Comparison of ENCODE assay signal across 29 cellular contexts in genomic region chr2:190579945-190580866, GRCh38. TPM values are rescaled to one million over a fixed set of nuclear protein-coding genes. Genes with fewer than 3 reads are reported as not detected.
A peak's percentile ranks its signal among the peaks of the same experiment; 100 is the strongest.
DNase-seq lines count a peak whose midpoint lies in the region; ATAC-seq, FAIRE-seq and TF ChIP-seq lines count a peak whose summit lies in the region.
"Had no signal": no experiment of that assay in that cellular context is flagged by ENCODE, and none has a peak within 500 bp of the region (broad histone marks: within the 10 kb centered on the region; RNA-seq: fewer than 3 reads in every experiment).

No MANE protein-coding gene starts in this region.

- no peak for TF ChIP-seq EP300 in HepG2 (IDR thresholded peaks at IDR 0.05; ENCODE audit: low read depth in 2 of 2, low read length in 2 of 2)
- no peak for TF ChIP-seq EP300 in HepG2 (CRISPR knock-in tag; IDR thresholded peaks at IDR 0.05; ENCODE audit: borderline replicate concordance)

- no peak overlapping the region for H3K4me3 Mint-ChIP-seq in nephron progenitor cell
- H3K4me3 Mint-ChIP-seq: activated naive CD4-positive, alpha-beta T cell treated with anti-CD3 and anti-CD28 coated beads, Interleukin-2, amount 50 U/mL, for 24 hours; CD8-positive, alpha-beta memory T cell; H9; stimulated activated naive CD8-positive, alpha-beta T cell treated with anti-CD3 and anti-CD28 coated beads, Interleukin-15, Interleukin-2, amounts not matched to agents 100 ng/mL and 50 ng/mL, for 24 hours had no signal

- H3K4me1 ChIP-seq in liver (ENCODE audit: control insufficient read depth in 4 of 4, insufficient read depth in 4 of 4, low read length in 3 of 4): no peaks in the 10 kb centered on the region
- peaks cover 21% of the 10 kb centered on the region for H3K4me1 ChIP-seq in HepG2 (ENCODE audit: insufficient read depth, low read length)
- H3K4me1 ChIP-seq in colonic mucosa: peaks cover 14% of the 10 kb centered on the region
- H3K4me1 ChIP-seq in mucosa of descending colon (ENCODE audit: low read depth): peaks cover 28% of the 10 kb centered on the region

- intact Hi-C loops in HepG2 (cut with micrococcal nuclease; ENCODE audit: unreplicated experiment) (no loop called here), colonic mucosa (cut with DNase I) (no loop called here), mucosa of descending colon (cut with DNase I, micrococcal nuclease) (no loop called here)

- H3K4me3 ChIP-seq in liver (ENCODE audit: low read depth in 1 of 3, low read length in 3 of 3) (no peak overlapping the region), HepG2 (replicated peaks in 1 of 3; ENCODE audit: insufficient read depth in 1 of 3, low read depth in 2 of 3, low read length in 3 of 3) (no peak overlapping the region), colonic mucosa (no peak overlapping the region), mucosa of descending colon (no peak overlapping the region)
- H3K4me3 ChIP-seq: lower lobe of right lung, ovary, smooth muscle cell, testis, uterus had no signal

- H3K27me3 ChIP-seq in liver (ENCODE audit: control insufficient read depth in 4 of 4, insufficient read depth in 4 of 4, low read length in 3 of 4): no peaks in the 10 kb centered on the region
- H3K27me3 ChIP-seq in HepG2 (ENCODE audit: control insufficient read depth in 1 of 2, insufficient read depth in 2 of 2, low read length in 2 of 2): no peaks in the 10 kb centered on the region; a peak in 1 of 5 replicates
- H3K27me3 ChIP-seq in colonic mucosa: no peaks in the 10 kb centered on the region
- H3K27me3 ChIP-seq: BE2C, brain microvascular endothelial cell, ovary, testis, uterus had no signal

- no TSS peak for BruUV-seq in HepG2 (replicated peaks; lab: Mats Ljungman, UMichigan)

- POLR2A ChIA-PET in HepG2 (lab: Yijun Ruan, JAX): no interaction called here

- no peak overlapping the region for H3K4me2 ChIP-seq in HepG2 (ENCODE audit: low read depth, low read length)
- H3K4me2 ChIP-seq: smooth muscle cell had no signal

- TF ChIP-seq CTCF in liver (IDR thresholded peaks at IDR 0.05; ENCODE audit: low read depth, low read length, missing input control) (no peak), HepG2 (CRISPR knock-in tag; IDR thresholded peaks at IDR 0.05) (no peak), colonic mucosa (IDR thresholded peaks at IDR 0.05) (no peak), nephron progenitor cell (IDR thresholded peaks at IDR 0.05) (no peak), mucosa of descending colon (IDR thresholded peaks at IDR 0.05) (no peak)

- no peaks in the 10 kb centered on the region for H3K9me3 ChIP-seq in liver (ENCODE audit: control insufficient read depth in 4 of 4, low read length in 3 of 4)
- no peaks in the 10 kb centered on the region for H3K9me3 ChIP-seq in HepG2 (ENCODE audit: low read length)
- H3K9me3 ChIP-seq in colonic mucosa: no peaks in the 10 kb centered on the region
- H3K9me3 ChIP-seq in mucosa of descending colon: no peaks in the 10 kb centered on the region
- H3K9me3 ChIP-seq: BE2C, lower lobe of right lung, ovary, testis, uterus had no signal

- no peak for TF ChIP-seq RAD21 in liver (IDR thresholded peaks at IDR 0.05)
- no peak for TF ChIP-seq RAD21 in HepG2 (CRISPR knock-in tag; IDR thresholded peaks at IDR 0.05)

- no peak overlapping the region for H3K9ac ChIP-seq in liver (ENCODE audit: low read depth in 1 of 2, low read length in 2 of 2)
- no peak overlapping the region for H3K9ac ChIP-seq in HepG2 (ENCODE audit: insufficient read depth, low read depth, low read length)
- no peak overlapping the region for H3K9ac ChIP-seq in colonic mucosa (ENCODE audit: low read depth in 2 of 2, low read length in 2 of 2)

- in situ Hi-C loops in HepG2 (cut with HindIII; ENCODE audit: extremely low pct_ligation_motif_present, low pct_unique_long_range_greater_than_20kb): no loop called here

- peaks cover 7% of the 10 kb centered on the region for H3K36me3 Mint-ChIP-seq in nephron progenitor cell (ENCODE audit: low read depth)
- H3K36me3 Mint-ChIP-seq: activated naive CD4-positive, alpha-beta T cell treated with anti-CD3 and anti-CD28 coated beads, Interleukin-2, amount 50 U/mL, for 24 hours had no signal

- H3K79me2 ChIP-seq in HepG2 (ENCODE audit: insufficient read depth, low read length): no peaks in the 10 kb centered on the region

- no peaks in the 10 kb centered on the region for H4K20me1 ChIP-seq in HepG2 (ENCODE audit: insufficient read depth, low read length)

- DNase-seq in HepG2 (ENCODE audit: low spot score) (no peak), colonic mucosa (no peak), nephron progenitor cell (no peak), cerebellum (ENCODE audit: low spot score) (no peak), mucosa of descending colon (no peak)
- DNase-seq in stimulated activated naive CD4-positive, alpha-beta T cell treated with Interleukin-2 at 50 U/mL for 16 hours (lab: John Stamatoyannopoulos, UW): no peak
- DNase-seq: activated CD4-positive, alpha-beta T cell treated with anti-CD3 and anti-CD28 coated beads for 48 hours; amygdala; BE2C; brain microvascular endothelial cell; CD8-positive, alpha-beta memory T cell; H9; kidney; lower lobe of right lung; NCI-H1436; NCI-H2081; NCI-H2227 treated with DMSO at 0.1 percent for 48 hours; NCI-H526 treated with DMSO at 0.1 percent for 48 hours; ovary; SW 1271; testis; uterus had no signal

- H3K27me3 Mint-ChIP-seq in nephron progenitor cell (ENCODE audit: low read depth, poor library complexity): no peaks in the 10 kb centered on the region
- H3K27me3 Mint-ChIP-seq: activated naive CD4-positive, alpha-beta T cell treated with anti-CD3 and anti-CD28 coated beads, Interleukin-2, amount 50 U/mL, for 24 hours; CD8-positive, alpha-beta memory T cell; stimulated activated naive CD8-positive, alpha-beta T cell treated with anti-CD3 and anti-CD28 coated beads, Interleukin-15, Interleukin-2, amounts not matched to agents 100 ng/mL and 50 ng/mL, for 24 hours had no signal

- ATAC-seq in HepG2: no peak
- no peak for ATAC-seq in mucosa of descending colon
- ATAC-seq: lower lobe of right lung had no signal

- no peaks in the 10 kb centered on the region for H3K9me3 Mint-ChIP-seq in nephron progenitor cell
- H3K9me3 Mint-ChIP-seq: CD8-positive, alpha-beta memory T cell; H9; stimulated activated naive CD8-positive, alpha-beta T cell treated with anti-CD3 and anti-CD28 coated beads, Interleukin-15, Interleukin-2, amounts not matched to agents 100 ng/mL and 50 ng/mL, for 24 hours had no signal

- CTCF ChIA-PET in HepG2 (lab: Yijun Ruan, JAX; ENCODE audit: low intra/inter-chr PET ratio, low total read pairs): no interaction called here

- WGBS in liver: 90% methylated on average over 6 of the region's 6 CpGs
- 45% methylated on average over 6 of the region's 6 CpGs for WGBS in HepG2 (ENCODE audit: low lambda C conversion rate)

- H2AFZ ChIP-seq in HepG2 (ENCODE audit: low read length): no peak overlapping the region

- H3K27ac Mint-ChIP-seq in nephron progenitor cell: peak overlapping the region; percentile 46
- H3K27ac Mint-ChIP-seq: activated naive CD4-positive, alpha-beta T cell treated with anti-CD3 and anti-CD28 coated beads, Interleukin-2, amount 50 U/mL, for 24 hours; CD8-positive, alpha-beta memory T cell; H9; stimulated activated naive CD8-positive, alpha-beta T cell treated with anti-CD3 and anti-CD28 coated beads, Interleukin-15, Interleukin-2, amounts not matched to agents 100 ng/mL and 50 ng/mL, for 24 hours had no signal

- peaks cover 20% of the 10 kb centered on the region for H3K4me1 Mint-ChIP-seq in nephron progenitor cell
- H3K4me1 Mint-ChIP-seq: H9 had no signal

- FAIRE-seq in HepG2 (lab: Jason Lieb, UNC): no peak
- FAIRE-seq: endothelial cell of umbilical vein, GM12891, kidney, RCC 7860 had no signal

- no peaks in the 10 kb centered on the region for H3K36me3 ChIP-seq in liver (ENCODE audit: control insufficient read depth in 4 of 4, insufficient read depth in 3 of 4, low read depth in 1 of 4, low read length in 3 of 4)
- H3K36me3 ChIP-seq in HepG2 (replicated peaks in 1 of 2; ENCODE audit: control insufficient read depth in 1 of 2, insufficient read depth in 2 of 2, low read length in 2 of 2): no peaks in the 10 kb centered on the region
- H3K36me3 ChIP-seq in colonic mucosa: no peaks in the 10 kb centered on the region
- no peaks in the 10 kb centered on the region for H3K36me3 ChIP-seq in mucosa of descending colon (ENCODE audit: low read depth)
- H3K36me3 ChIP-seq: BE2C, brain microvascular endothelial cell, lower lobe of right lung, ovary, uterus had no signal

- H3K27ac ChIP-seq in liver (ENCODE audit: low read depth in 1 of 2, low read length in 2 of 2): no peak overlapping the region
- no peak overlapping the region for H3K27ac ChIP-seq in HepG2 (ENCODE audit: extremely low read length, insufficient read depth, low read length)
- H3K27ac ChIP-seq in colonic mucosa: peak overlapping the region; percentile 66
- H3K27ac ChIP-seq: brain microvascular endothelial cell, lower lobe of right lung, ovary, testis, uterus had no signal

- no peak for TF ChIP-seq POLR2A in HepG2 (IDR thresholded peaks at IDR 0.05; ENCODE audit: insufficient read depth in 1 of 2, low read depth in 2 of 2, low read length in 2 of 2)

RNA-seq across cellular contexts. Expression of gene NEMP2, which starts 45.7 kb away (rescaled TPM):
- 1 to 10 TPM; 4.6 to 6.1 TPM for total RNA-seq in liver
- polyA plus RNA-seq in liver: under 1 TPM; 0.67 to 0.93 TPM
- 7.8 and 9.8 TPM in 2 replicates for total RNA-seq in HepG2 (2016; rRNA removed; fragmentation: Illumina TruSeq; extraction: Trizol)
- total RNA-seq in HepG2 (2016; cell fraction: cytosol; rRNA removed; fragmentation: Illumina TruSeq; extraction: Trizol; ENCODE audit: low read depth): 3.3 and 4.6 TPM in 2 replicates
- 8.3 and 9.0 TPM in 2 replicates for total RNA-seq in HepG2 (2016; cell fraction: insoluble cytoplasmic fraction; rRNA removed; fragmentation: Illumina TruSeq; extraction: Trizol)
- 6.5 and 7.6 TPM in 2 replicates for total RNA-seq in HepG2 (2016; cell fraction: membrane; rRNA removed; fragmentation: Illumina TruSeq; extraction: Trizol)
- total RNA-seq in HepG2 (2016; cell fraction: nucleus; rRNA removed; fragmentation: Illumina TruSeq; extraction: Trizol): 9.1 and 11.4 TPM in 2 replicates
- 2.4 and 3.3 TPM in 2 replicates for polyA plus RNA-seq in HepG2 (2011; rRNA removed)
- 1.9 and 4.3 TPM in 2 replicates for polyA plus RNA-seq in HepG2 (2011; cell fraction: cytosol; rRNA removed)
- polyA plus RNA-seq in HepG2 (2011; cell fraction: nucleus; rRNA removed): 1.3 and 2.1 TPM in 2 replicates
- 4.0 and 10.3 TPM in 2 replicates for polyA plus RNA-seq in HepG2 (2012)
- 1.8 and 2.3 TPM in 2 replicates for polyA plus RNA-seq in HepG2 (2016; cell fraction: cytosol; fragmentation: Illumina TruSeq; extraction: Trizol; ENCODE audit: low read depth)
- 5.0 and 6.7 TPM in 2 replicates for polyA plus RNA-seq in HepG2 (2016; cell fraction: insoluble cytoplasmic fraction; fragmentation: Illumina TruSeq; extraction: Trizol; ENCODE audit: low read depth)
- 3.9 and 4.2 TPM in 2 replicates for polyA plus RNA-seq in HepG2 (2016; cell fraction: membrane; fragmentation: Illumina TruSeq; extraction: Trizol; ENCODE audit: low read depth)
- 5.9 and 7.7 TPM in 2 replicates for polyA plus RNA-seq in HepG2 (2016; cell fraction: nucleus; fragmentation: Illumina TruSeq; extraction: Trizol; ENCODE audit: insufficient read depth, low read depth)
- 11.9 and 13.0 TPM in 2 replicates for polyA minus RNA-seq in HepG2 (2011; rRNA and poly(A)+ RNA removed; ENCODE audit: low replicate concordance)
- polyA minus RNA-seq in HepG2 (2011; cell fraction: cytosol; rRNA and poly(A)+ RNA removed): 4.2 and 8.0 TPM in 2 replicates
- 16.9 and 24.9 TPM in 2 replicates for polyA minus RNA-seq in HepG2 (2011; cell fraction: nucleus; rRNA and poly(A)+ RNA removed)
- 1 to 10 TPM; 3.6 to 5.1 TPM for total RNA-seq in colonic mucosa
- total RNA-seq in cerebellum: 5.4 TPM
- 1 to 10 TPM; 1.7 to 4.1 (median 4.0) TPM for total RNA-seq in mucosa of descending colon
